18 cellular contexts compared by ENCODE assay signal in the genomic region with DNA sequence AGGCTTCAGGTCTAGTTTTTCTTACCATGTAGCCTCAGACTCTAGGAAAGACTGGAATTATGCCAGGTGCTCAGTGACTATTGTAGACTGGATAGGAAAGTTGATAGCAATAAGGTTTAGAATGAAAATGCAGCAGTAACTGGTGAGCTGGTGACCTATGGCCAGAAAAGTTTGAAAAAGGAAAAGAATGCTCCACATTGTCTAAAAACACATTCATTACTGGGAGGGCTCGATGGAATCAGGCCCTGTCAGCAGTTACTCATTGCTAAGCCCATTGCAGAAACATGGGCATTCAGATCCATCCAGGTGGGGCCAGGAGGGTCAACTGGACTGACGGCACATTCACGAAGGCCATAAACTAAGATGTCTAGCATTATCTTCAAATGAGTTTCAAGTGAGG. TPM values are rescaled to one million over a fixed set of nuclear protein-coding genes. Genes with fewer than 3 reads are reported as not detected.
DNase-seq lines count a peak whose midpoint lies in the region; ATAC-seq and TF ChIP-seq lines count a peak whose summit lies in the region.
"Had no signal": no experiment of that assay in that cellular context is flagged by ENCODE, and none has a peak within 500 bp of the region (broad histone marks: within the 10 kb centered on the region; RNA-seq: fewer than 3 reads in every experiment).

No MANE protein-coding gene starts in this region.

- no peaks in the 10 kb centered on the region for H3K79me2 ChIP-seq in HCT116 (ENCODE audit: insufficient read depth, low read length)

- no peaks in the 10 kb centered on the region for H4K20me1 ChIP-seq in HCT116 (ENCODE audit: insufficient read depth)

- H3K36me3 ChIP-seq in CD4-positive, alpha-beta memory T cell (ENCODE audit: insufficient read depth, low read length) = no peaks in the 10 kb centered on the region
- H3K36me3 ChIP-seq in HCT116 (ENCODE audit: control insufficient read depth in 1 of 2, insufficient read depth in 2 of 2, low read length in 2 of 2) (no peaks in the 10 kb centered on the region), ascending aorta (no peaks in the 10 kb centered on the region)
- H3K36me3 ChIP-seq: left ventricle myocardium inferior had no signal

- intact Hi-C loops in CD4-positive, alpha-beta memory T cell (cut with micrococcal nuclease) = no loop called here
- intact Hi-C loops in HCT116 (cut with micrococcal nuclease) = no loop called here
- intact Hi-C loops in ascending aorta (cut with DNase I) = no loop called here

- peaks cover 94% of the 10 kb centered on the region for H3K4me1 ChIP-seq in CD4-positive, alpha-beta memory T cell (ENCODE audit: insufficient read depth, low read length)
- H3K4me1 ChIP-seq in HCT116 (ENCODE audit: control insufficient read depth in 1 of 2, insufficient read depth in 2 of 2, low read length in 2 of 2) (peaks cover 23 to 26% of the 10 kb centered on the region in 2 experiments; a peak in 3 of 4 replicates), ascending aorta (peaks cover 3 to 38% of the 10 kb centered on the region in 2 donors)

- H3K27me3 ChIP-seq in CD4-positive, alpha-beta memory T cell (ENCODE audit: insufficient read depth, low read length) = no peaks in the 10 kb centered on the region
- no peaks in the 10 kb centered on the region for H3K27me3 ChIP-seq in HCT116 (ENCODE audit: insufficient read depth, low read length)
- no peaks in the 10 kb centered on the region for H3K27me3 ChIP-seq in ascending aorta

- H2AFZ ChIP-seq in HCT116 (ENCODE audit: low read depth, low read length, poor library complexity, severe bottlenecking) = peak overlapping the region; percentile 64

- H3K9me3 Mint-ChIP-seq in CD4-positive, alpha-beta memory T cell = no peaks in the 10 kb centered on the region
- no peaks in the 10 kb centered on the region for H3K9me3 Mint-ChIP-seq in nephron
- H3K9me3 Mint-ChIP-seq: nephron progenitor cell had no signal

- no TSS peak for BruUV-seq in HCT116 (replicated peaks; lab: Mats Ljungman, UMichigan)

- H3K27me3 Mint-ChIP-seq in CD4-positive, alpha-beta memory T cell = no peaks in the 10 kb centered on the region
- no peaks in the 10 kb centered on the region for H3K27me3 Mint-ChIP-seq in nephron (ENCODE audit: low read depth)
- H3K27me3 Mint-ChIP-seq: stimulated activated naive B cell treated with anti-CD40 and anti-IgM and Interleukin-4, amounts not matched to agents 10 μg/mL and 1 μg/mL and 100 μg/mL, for 72 hours had no signal

- TF ChIP-seq CTCF in HCT116 (IDR thresholded peaks at IDR 0.05 in 2 of 3, conservative IDR thresholded peaks at IDR 0.05 in 1 of 3; ENCODE audit: borderline replicate concordance in 1 of 3, insufficient read depth in 1 of 3, low read depth in 2 of 3, low read length in 2 of 3) (no peak), ascending aorta (IDR thresholded peaks at IDR 0.05) (no peak), nephron (IDR thresholded peaks at IDR 0.05; ENCODE audit: unreplicated experiment in 3 of 3) (no peak)

- H3K4me3 Mint-ChIP-seq in CD4-positive, alpha-beta memory T cell = peak overlapping the region in 6 of 8 donors; percentile 19 to 69 (median 47)
- H3K4me3 Mint-ChIP-seq in nephron = no peak overlapping the region
- H3K4me3 Mint-ChIP-seq: nephron progenitor cell; stimulated activated naive B cell treated with anti-CD40 and anti-IgM and Interleukin-4, amounts not matched to agents 10 μg/mL and 1 μg/mL and 100 μg/mL, for 72 hours had no signal

- H3K9me3 ChIP-seq in CD4-positive, alpha-beta memory T cell (ENCODE audit: control insufficient read depth in 1 of 2, low read length in 2 of 2) = no peaks in the 10 kb centered on the region
- H3K9me3 ChIP-seq in HCT116 (ENCODE audit: control insufficient read depth in 1 of 2, insufficient read depth in 1 of 2, low read depth in 1 of 2, low read length in 2 of 2) = no peaks in the 10 kb centered on the region
- H3K9me3 ChIP-seq in ascending aorta = no peaks in the 10 kb centered on the region
- H3K9me3 ChIP-seq: left ventricle myocardium inferior had no signal

- CTCF ChIA-PET in CD4-positive, alpha-beta memory T cell (lab: Charles Lee; ENCODE audit: partially characterized antibody) = interaction anchor here (1.2 to 5.0 kb wide), 2 partner anchors 15 to 68 kb away, joined by 3 to 49 read pairs; no protein-coding TSS in a partner anchor
- CTCF ChIA-PET in HCT116 (lab: Charles Lee) = no interaction called here

- H3K27ac ChIP-seq in CD4-positive, alpha-beta memory T cell (ENCODE audit: low read depth, low read length) = peak overlapping the region; percentile 27
- H3K27ac ChIP-seq in HCT116 (ENCODE audit: low read depth, low read length) = no peak overlapping the region
- H3K27ac ChIP-seq in ascending aorta = peak overlapping the region; percentile 82 to 99
- H3K27ac ChIP-seq: left ventricle myocardium inferior had no signal

- RAD21 ChIA-PET in HCT116 (lab: Charles Lee; ENCODE audit: low non-redundant PET in 1 of 2, low total read pairs in 2 of 2, uncharacterized antibody in 2 of 2, unreplicated experiment in 2 of 2) = no interaction called here

- peak in 1 of 5 donors; percentile 32 for DNase-seq in CD4-positive, alpha-beta memory T cell
- DNase-seq in HCT116 (ENCODE audit: low read depth, low spot score) = no peak
- DNase-seq in ascending aorta (ENCODE audit: low spot score in 2 of 2) = no peak
- no peak for DNase-seq in NCI-H2107 (lab: John Stamatoyannopoulos, UW)
- DNase-seq: activated CD4-positive, alpha-beta T cell treated with anti-CD3 and anti-CD28 coated beads for 4 hours; activated gamma-delta T cell treated with Interleukin-2 at 50 U/mL for 16 hours; COR-L47; GF-D8; KBM-7; left ventricle myocardium inferior; NCI-H1436 treated with DMSO at 0.1 percent for 48 hours; NCI-H510A; nephron progenitor cell; stimulated activated naive B cell treated with anti-CD40 and anti-IgM and Interleukin-4, amounts not matched to agents 10 μg/mL and 1 μg/mL and 100 μg/mL, for 72 hours had no signal

- no peak for TF ChIP-seq POLR2A in HCT116 (IDR thresholded peaks at IDR 0.05; ENCODE audit: borderline replicate concordance, extremely low read depth, insufficient read depth, insufficient read length)

- peaks cover 76 to 91% (median 83%) of the 10 kb centered on the region in 4 donors for H3K4me1 Mint-ChIP-seq in CD4-positive, alpha-beta memory T cell
- peaks cover 30% of the 10 kb centered on the region for H3K4me1 Mint-ChIP-seq in nephron

- peaks cover 25 to 33% of the 10 kb centered on the region in 2 donors for H3K36me3 Mint-ChIP-seq in CD4-positive, alpha-beta memory T cell
- H3K36me3 Mint-ChIP-seq in nephron (ENCODE audit: low read depth) = no peaks in the 10 kb centered on the region

- TF ChIP-seq RAD21 in HCT116 (IDR thresholded peaks at IDR 0.05; ENCODE audit: low read depth) = no peak

- 0 out of 2 replicates have a peak overlapping the region, but pooled peaks have one; percentile 6 for H3K4me2 ChIP-seq in HCT116 (ENCODE audit: low read length)

- no peaks in the 10 kb centered on the region for H3K9me2 ChIP-seq in HCT116 (ENCODE audit: insufficient read depth)

- H3K4me3 ChIP-seq in CD4-positive, alpha-beta memory T cell (ENCODE audit: low read length in 2 of 2) = no peak overlapping the region
- H3K4me3 ChIP-seq in HCT116 (replicated peaks in 1 of 2; ENCODE audit: low read depth in 1 of 2, low read length in 2 of 2) = no peak overlapping the region
- no peak overlapping the region for H3K4me3 ChIP-seq in ascending aorta
- H3K4me3 ChIP-seq: left ventricle myocardium inferior had no signal

- peak overlapping the region in 5 of 7 donors; percentile 58 to 95 (median 73) for H3K27ac Mint-ChIP-seq in CD4-positive, alpha-beta memory T cell
- H3K27ac Mint-ChIP-seq in nephron = peak overlapping the region; percentile 66 to 78 (median 77)
- H3K27ac Mint-ChIP-seq: nephron progenitor cell; stimulated activated naive B cell treated with anti-CD40 and anti-IgM and Interleukin-4, amounts not matched to agents 10 μg/mL and 1 μg/mL and 100 μg/mL, for 72 hours had no signal

- POLR2A ChIA-PET in CD4-positive, alpha-beta memory T cell (lab: Charles Lee; ENCODE audit: partially characterized antibody) = interaction anchor here (1.0 to 11.0 kb wide), 7 partner anchors 6 to 67 kb away, joined by 3 to 306 read pairs (median 7); a partner anchor contains a TSS
- POLR2A ChIA-PET in HCT116 (lab: Charles Lee) = no interaction called here

- H3K9ac ChIP-seq in HCT116 (ENCODE audit: low read length) = no peak overlapping the region

- ATAC-seq in HCT116 = no peak
- ATAC-seq in HG02885 (IDR thresholded peaks at IDR 0.05; ENCODE audit: poor library complexity, unreplicated experiment) = no peak
- no peak for ATAC-seq in SK-N-SH treated with all-trans-retinoic acid at 6 μM for 48 hours
- ATAC-seq: sciatic nerve; stimulated activated naive B cell treated with anti-CD40 and anti-IgM and Interleukin-4, amounts not matched to agents 10 μg/mL and 1 μg/mL and 100 μg/mL, for 72 hours had no signal

TF ChIP-seq in HCT116, 20 proteins besides CTCF, POLR2A, EP300 and RAD21 (continues in another document):
- TF ChIP-seq SP1 (IDR thresholded peaks at IDR 0.05; ENCODE audit: low read depth) = no peak
- TF ChIP-seq ZFX (IDR thresholded peaks at IDR 0.05) = no peak
- no peak for TF ChIP-seq FOSL1 (IDR thresholded peaks at IDR 0.05; ENCODE audit: low read depth)
- TF ChIP-seq, protein P1, sequence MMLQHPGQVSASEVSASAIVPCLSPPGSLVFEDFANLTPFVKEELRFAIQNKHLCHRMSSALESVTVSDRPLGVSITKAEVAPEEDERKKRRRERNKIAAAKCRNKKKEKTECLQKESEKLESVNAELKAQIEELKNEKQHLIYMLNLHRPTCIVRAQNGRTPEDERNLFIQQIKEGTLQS (IDR thresholded peaks at IDR 0.05) = no peak

TF ChIP-seq in SK-N-SH treated with all-trans-retinoic acid at 6 μM for 48 hours, 23 proteins besides CTCF, POLR2A, EP300 and RAD21 (continues in another document):
- TF ChIP-seq ZNF70 (CRISPR knock-in tag; IDR thresholded peaks at IDR 0.05) (no peak), ISL1 (CRISPR knock-in tag; IDR thresholded peaks at IDR 0.05) (no peak)
- TF ChIP-seq, protein P2, sequence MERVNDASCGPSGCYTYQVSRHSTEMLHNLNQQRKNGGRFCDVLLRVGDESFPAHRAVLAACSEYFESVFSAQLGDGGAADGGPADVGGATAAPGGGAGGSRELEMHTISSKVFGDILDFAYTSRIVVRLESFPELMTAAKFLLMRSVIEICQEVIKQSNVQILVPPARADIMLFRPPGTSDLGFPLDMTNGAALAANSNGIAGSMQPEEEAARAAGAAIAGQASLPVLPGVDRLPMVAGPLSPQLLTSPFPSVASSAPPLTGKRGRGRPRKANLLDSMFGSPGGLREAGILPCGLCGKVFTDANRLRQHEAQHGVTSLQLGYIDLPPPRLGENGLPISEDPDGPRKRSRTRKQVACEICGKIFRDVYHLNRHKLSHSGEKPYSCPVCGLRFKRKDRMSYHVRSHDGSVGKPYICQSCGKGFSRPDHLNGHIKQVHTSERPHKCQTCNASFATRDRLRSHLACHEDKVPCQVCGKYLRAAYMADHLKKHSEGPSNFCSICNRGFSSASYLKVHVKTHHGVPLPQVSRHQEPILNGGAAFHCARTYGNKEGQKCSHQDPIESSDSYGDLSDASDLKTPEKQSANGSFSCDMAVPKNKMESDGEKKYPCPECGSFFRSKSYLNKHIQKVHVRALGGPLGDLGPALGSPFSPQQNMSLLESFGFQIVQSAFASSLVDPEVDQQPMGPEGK (CRISPR knock-in tag; IDR thresholded peaks at IDR 0.05; ENCODE audit: borderline replicate concordance) = no peak

RNA-seq across cellular contexts. Expression of a gene that starts 8.7 kb away (rescaled TPM):
- total RNA-seq in CD4-positive, alpha-beta memory T cell = 100 to 1,000 TPM; 420 to 430 TPM
- polyA plus RNA-seq in CD4-positive, alpha-beta memory T cell = 100 to 1,000 TPM; 289 to 302 TPM
- total RNA-seq in HCT116 (2021; ENCODE audit: unreplicated experiment) (200 TPM), ascending aorta (350 TPM)
- polyA plus RNA-seq in HCT116 (2012) = 69.4 and 70.1 TPM in 2 replicates

Comparison
In these comparisons a context has a peak if more than half of its experiments do, and no peak if none do; other contexts are left out.
1. H3K4me3 Mint-ChIP-seq: peak in CD4-positive, alpha-beta memory T cell (6 of 8); none in nephron (0 of 3).